8 cellular contexts compared by ENCODE assay signal in the genomic region with DNA sequence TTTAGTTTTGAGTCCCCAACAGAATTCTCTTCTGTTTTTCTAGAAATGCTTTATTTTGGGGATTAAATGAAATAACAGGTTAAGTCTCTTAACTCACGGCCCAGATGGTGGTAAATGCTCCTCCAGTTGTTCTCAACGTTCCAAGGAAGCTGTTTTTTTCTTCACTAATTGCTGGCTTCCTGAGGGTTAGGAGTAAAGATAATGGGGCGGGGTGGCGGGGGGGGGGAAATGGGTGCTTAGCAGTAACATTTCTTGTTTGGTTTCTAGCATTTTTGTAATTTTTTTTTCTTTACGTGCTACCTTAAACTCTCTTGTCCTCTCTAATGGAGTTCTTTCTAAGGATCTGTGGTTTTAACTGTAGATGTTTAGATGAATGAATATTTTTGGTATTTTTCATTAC. TPM values are rescaled to one million over a fixed set of nuclear protein-coding genes. Genes with fewer than 3 reads are reported as not detected.
DNase-seq lines count a peak whose midpoint lies in the region; ATAC-seq and TF ChIP-seq lines count a peak whose summit lies in the region.

No MANE protein-coding gene starts in this region.

- no peak for DNase-seq in activated CD4-positive, alpha-beta T cell treated with anti-CD3 and anti-CD28 coated beads, Interleukin-2, amount 10 ng/mL, durations not matched to agents 7 days and 5 days
- DNase-seq in activated CD4-positive, alpha-beta T cell treated with anti-CD3 and anti-CD28 coated beads for 48 hours: no peak
- DNase-seq in activated T-helper 2 cell treated with anti-CD3 and anti-CD28 coated beads, Interferon-gamma antibody, Interleukin-2, Interleukin-4, amounts not matched to agents 10 μg/mL and 5 μg/mL and 100 μg/mL, durations not matched to agents 14 hours and 24 hours and 36 hours (ENCODE audit: low spot score): no peak
- DNase-seq in thoracic aorta (ENCODE audit: low spot score): no peak
- no peak for DNase-seq in NK-92 (lab: John Stamatoyannopoulos, UW; ENCODE audit: unreplicated experiment)
- DNase-seq in NOMO-1 treated with dmso at 0.1 percent for 144 hours (lab: John Stamatoyannopoulos, UW; ENCODE audit: unreplicated experiment): no peak
- no peak for DNase-seq in MV-4-11 (lab: John Stamatoyannopoulos, UW)

- TF ChIP-seq CTCF in thoracic aorta (IDR thresholded peaks at IDR 0.05): no peak

- H3K27ac ChIP-seq in iPS-20b (ENCODE audit: low read length) (no peak overlapping the region), thoracic aorta (peak overlapping the region; percentile 95 to 99)

- no peaks in the 10 kb centered on the region for H3K27me3 Mint-ChIP-seq in activated CD4-positive, alpha-beta T cell treated with anti-CD3 and anti-CD28 coated beads, Interleukin-2, amount 10 ng/mL, durations not matched to agents 7 days and 5 days
- H3K27me3 Mint-ChIP-seq in activated T-helper 2 cell treated with anti-CD3 and anti-CD28 coated beads, Interferon-gamma antibody, Interleukin-2, Interleukin-4, amounts not matched to agents 10 μg/mL and 5 μg/mL and 100 μg/mL, durations not matched to agents 14 hours and 24 hours and 36 hours (ENCODE audit: low read depth): no peaks in the 10 kb centered on the region

- H3K4me3 ChIP-seq in iPS-20b (ENCODE audit: low read length): peak overlapping the region; percentile 95
- H3K4me3 ChIP-seq in thoracic aorta: peak overlapping the region; percentile 98

- peak overlapping the region; percentile 97 for H3K9ac ChIP-seq in iPS-20b (ENCODE audit: low read depth, low read length)

- POLR2A ChIA-PET in activated CD4-positive, alpha-beta T cell treated with anti-CD3 and anti-CD28 coated beads, Interleukin-2, amount 10 ng/mL, durations not matched to agents 7 days and 5 days (lab: Charles Lee): interaction anchor here (0.6 to 0.7 kb wide), 3 partner anchors 51 to 438 kb away, joined by 3 to 4 read pairs (median 3); no protein-coding TSS in a partner anchor

- CTCF ChIA-PET in activated CD4-positive, alpha-beta T cell treated with anti-CD3 and anti-CD28 coated beads, Interleukin-2, amount 10 ng/mL, durations not matched to agents 7 days and 5 days (lab: Charles Lee): interaction anchor here (0.6 to 1.3 kb wide), 3 partner anchors 12 to 28 kb away, joined by 3 to 6 read pairs (median 4); no protein-coding TSS in a partner anchor

- intact Hi-C loops in activated T-helper 2 cell treated with anti-CD3 and anti-CD28 coated beads, Interferon-gamma antibody, Interleukin-2, Interleukin-4, amounts not matched to agents 10 μg/mL and 5 μg/mL and 100 μg/mL, durations not matched to agents 14 hours and 24 hours and 36 hours (cut with micrococcal nuclease): loop anchor here (5.0 to 10.0 kb wide), 2 partner anchors 569 to 1842 kb away; a partner anchor contains a TSS

- H3K36me3 Mint-ChIP-seq in activated CD4-positive, alpha-beta T cell treated with anti-CD3 and anti-CD28 coated beads, Interleukin-2, amount 10 ng/mL, durations not matched to agents 7 days and 5 days (ENCODE audit: low read depth): peaks cover 70% of the 10 kb centered on the region
- H3K36me3 Mint-ChIP-seq in activated T-helper 2 cell treated with anti-CD3 and anti-CD28 coated beads, Interferon-gamma antibody, Interleukin-2, Interleukin-4, amounts not matched to agents 10 μg/mL and 5 μg/mL and 100 μg/mL, durations not matched to agents 14 hours and 24 hours and 36 hours (ENCODE audit: low read depth): peaks cover 73% of the 10 kb centered on the region

- H3K9me3 ChIP-seq in iPS-20b (ENCODE audit: insufficient read depth, low read depth, low read length) (no peaks in the 10 kb centered on the region), thoracic aorta (no peaks in the 10 kb centered on the region)

- H3K4me1 ChIP-seq in iPS-20b (ENCODE audit: insufficient read depth, low read length) (peaks cover 6% of the 10 kb centered on the region; the same call in 1 of the 2 replicates), thoracic aorta (ENCODE audit: control insufficient read depth in 1 of 2, low read depth in 2 of 2) (peaks cover 41 to 56% of the 10 kb centered on the region in 2 donors)

- no peak for ATAC-seq in thoracic aorta (ENCODE audit: insufficient number of reproducible peaks, low FRiP score, low read depth)

- H3K36me3 ChIP-seq in iPS-20b (ENCODE audit: insufficient read depth, low read depth, low read length) (peaks cover 67% of the 10 kb centered on the region), thoracic aorta (peaks cover 38% of the 10 kb centered on the region)

- peak overlapping the region; percentile 100 for H3K27ac Mint-ChIP-seq in activated CD4-positive, alpha-beta T cell treated with anti-CD3 and anti-CD28 coated beads, Interleukin-2, amount 10 ng/mL, durations not matched to agents 7 days and 5 days
- peak overlapping the region; percentile 99 for H3K27ac Mint-ChIP-seq in activated T-helper 2 cell treated with anti-CD3 and anti-CD28 coated beads, Interferon-gamma antibody, Interleukin-2, Interleukin-4, amounts not matched to agents 10 μg/mL and 5 μg/mL and 100 μg/mL, durations not matched to agents 14 hours and 24 hours and 36 hours

- H3K27me3 ChIP-seq in iPS-20b (ENCODE audit: insufficient read depth, low read length): no peaks in the 10 kb centered on the region
- H3K27me3 ChIP-seq in thoracic aorta (replicated peaks; ENCODE audit: insufficient read depth): no peaks in the 10 kb centered on the region

- peak overlapping the region; percentile 98 for H3K4me3 Mint-ChIP-seq in activated CD4-positive, alpha-beta T cell treated with anti-CD3 and anti-CD28 coated beads, Interleukin-2, amount 10 ng/mL, durations not matched to agents 7 days and 5 days
- H3K4me3 Mint-ChIP-seq in activated T-helper 2 cell treated with anti-CD3 and anti-CD28 coated beads, Interferon-gamma antibody, Interleukin-2, Interleukin-4, amounts not matched to agents 10 μg/mL and 5 μg/mL and 100 μg/mL, durations not matched to agents 14 hours and 24 hours and 36 hours (ENCODE audit: low read depth): peak overlapping the region; percentile 96

- no peaks in the 10 kb centered on the region for H3K9me3 Mint-ChIP-seq in activated CD4-positive, alpha-beta T cell treated with anti-CD3 and anti-CD28 coated beads, Interleukin-2, amount 10 ng/mL, durations not matched to agents 7 days and 5 days
- H3K9me3 Mint-ChIP-seq in activated T-helper 2 cell treated with anti-CD3 and anti-CD28 coated beads, Interferon-gamma antibody, Interleukin-2, Interleukin-4, amounts not matched to agents 10 μg/mL and 5 μg/mL and 100 μg/mL, durations not matched to agents 14 hours and 24 hours and 36 hours: no peaks in the 10 kb centered on the region

- H3K4me1 Mint-ChIP-seq in activated CD4-positive, alpha-beta T cell treated with anti-CD3 and anti-CD28 coated beads, Interleukin-2, amount 10 ng/mL, durations not matched to agents 7 days and 5 days: peaks cover 53% of the 10 kb centered on the region
- peaks cover 41% of the 10 kb centered on the region for H3K4me1 Mint-ChIP-seq in activated T-helper 2 cell treated with anti-CD3 and anti-CD28 coated beads, Interferon-gamma antibody, Interleukin-2, Interleukin-4, amounts not matched to agents 10 μg/mL and 5 μg/mL and 100 μg/mL, durations not matched to agents 14 hours and 24 hours and 36 hours (ENCODE audit: low read depth)

RNA-seq across cellular contexts. Expression of a gene that starts 2.2 kb away (rescaled TPM):
- total RNA-seq in activated CD4-positive, alpha-beta T cell treated with anti-CD3 and anti-CD28 coated beads, Interleukin-2, amount 10 ng/mL, durations not matched to agents 7 days and 5 days: 100 to 1,000 TPM; 394 to 441 TPM
- 512 and 541 TPM in 2 replicates for total RNA-seq in activated T-helper 2 cell treated with anti-CD3 and anti-CD28 coated beads, Interferon-gamma antibody, Interleukin-2, Interleukin-4, amounts not matched to agents 10 μg/mL and 5 μg/mL and 100 μg/mL, durations not matched to agents 14 hours and 24 hours and 36 hours
- 100 to 1,000 TPM in 1 of 2 donors, 10 to 100 TPM in 1; 88.5 to 120 TPM for total RNA-seq in thoracic aorta

RNA-seq across cellular contexts. Expression of a gene that starts 49.1 kb away (rescaled TPM):
- 100 to 1,000 TPM in 1 of 2 experiments, 10 to 100 TPM in 1; 99.1 to 114 TPM for total RNA-seq in activated CD4-positive, alpha-beta T cell treated with anti-CD3 and anti-CD28 coated beads, Interleukin-2, amount 10 ng/mL, durations not matched to agents 7 days and 5 days
- total RNA-seq in activated T-helper 2 cell treated with anti-CD3 and anti-CD28 coated beads, Interferon-gamma antibody, Interleukin-2, Interleukin-4, amounts not matched to agents 10 μg/mL and 5 μg/mL and 100 μg/mL, durations not matched to agents 14 hours and 24 hours and 36 hours: 22.9 and 25.0 TPM in 2 replicates
- total RNA-seq in thoracic aorta: 10 to 100 TPM; 23.1 to 23.2 TPM
